1 cellular context compared by ENCODE assay signal in genomic region chr12:27710592-27711311, GRCh38.
TF ChIP-seq lines count a peak whose summit lies in the region.

TSS of gene MRPS35 (plus strand) at chr12:27710832. CDS start at chr12:27710844, 12 bp downstream.

TF ChIP-seq in HepG2, 621 proteins besides CTCF, POLR2A, EP300 and RAD21 (continued from another document and continues in another):
- TF ChIP-seq NCOA5 (CRISPR knock-in tag; IDR thresholded peaks at IDR 0.05), result no peak
- TF ChIP-seq SPEN (CRISPR knock-in tag; IDR thresholded peaks at IDR 0.05; ENCODE audit: low read depth), result peak; percentile 94
- TF ChIP-seq ZBTB7A (CRISPR knock-in tag; IDR thresholded peaks at IDR 0.05), result 0 out of 2 replicates have a peak, but pooled peaks have one; percentile 56
- TF ChIP-seq BRD4 (CRISPR knock-in tag; IDR thresholded peaks at IDR 0.05), result peak; percentile 97
- TF ChIP-seq MBD4 (IDR thresholded peaks at IDR 0.05; ENCODE audit: borderline replicate concordance, low read length), result 0 out of 2 replicates have a peak, but pooled peaks have one; percentile 16
- TF ChIP-seq ZNF513 (CRISPR knock-in tag; conservative IDR thresholded peaks at IDR 0.05), result no peak
- TF ChIP-seq GABPA (IDR thresholded peaks at IDR 0.05; ENCODE audit: low read depth, low read length), result no peak
- peak; percentile 13; the same call in 1 of the 2 replicates for TF ChIP-seq GABPA (CRISPR knock-in tag; IDR thresholded peaks at IDR 0.05; ENCODE audit: low read depth)
- no peak for TF ChIP-seq KLF9 (CRISPR knock-in tag; IDR thresholded peaks at IDR 0.05; ENCODE audit: low read depth)
- TF ChIP-seq ZNF883 (CRISPR knock-in tag; IDR thresholded peaks at IDR 0.05; ENCODE audit: not compliant biosample characterization), result peak; percentile 79
- 0 out of 4 replicates have a peak, but pooled peaks of 1 of the 2 experiments have one; percentile 20 for TF ChIP-seq MAFK (conservative IDR thresholded peaks at IDR 0.05 in 1 of 2, IDR thresholded peaks at IDR 0.05 in 1 of 2; ENCODE audit: low read length in 2 of 2)
- peak; percentile 89 for TF ChIP-seq ARHGAP35 (CRISPR knock-in tag; IDR thresholded peaks at IDR 0.05; ENCODE audit: borderline replicate concordance)
- TF ChIP-seq ZNF10 (CRISPR knock-in tag; IDR thresholded peaks at IDR 0.05; ENCODE audit: borderline replicate concordance, low read depth), result no peak
- no peak for TF ChIP-seq RFX3 (CRISPR knock-in tag; IDR thresholded peaks at IDR 0.05)
- TF ChIP-seq ZNF333 (CRISPR knock-in tag; IDR thresholded peaks at IDR 0.05; ENCODE audit: borderline replicate concordance), result peak; percentile 96
- peak; percentile 78; the same call in 1 of the 2 replicates for TF ChIP-seq NKX3-1 (CRISPR knock-in tag; IDR thresholded peaks at IDR 0.05)
- TF ChIP-seq LCORL (IDR thresholded peaks at IDR 0.05), result no peak
- TF ChIP-seq LCORL (CRISPR knock-in tag; IDR thresholded peaks at IDR 0.05), result peak; percentile 80
- TF ChIP-seq HIC2 (CRISPR knock-in tag; IDR thresholded peaks at IDR 0.05; ENCODE audit: low read depth), result peak; percentile 75
- no peak for TF ChIP-seq ZNF549 (CRISPR knock-in tag; IDR thresholded peaks at IDR 0.05)
- TF ChIP-seq KLF6 (CRISPR knock-in tag; IDR thresholded peaks at IDR 0.05), result peak; percentile 94
- TF ChIP-seq, protein P1, sequence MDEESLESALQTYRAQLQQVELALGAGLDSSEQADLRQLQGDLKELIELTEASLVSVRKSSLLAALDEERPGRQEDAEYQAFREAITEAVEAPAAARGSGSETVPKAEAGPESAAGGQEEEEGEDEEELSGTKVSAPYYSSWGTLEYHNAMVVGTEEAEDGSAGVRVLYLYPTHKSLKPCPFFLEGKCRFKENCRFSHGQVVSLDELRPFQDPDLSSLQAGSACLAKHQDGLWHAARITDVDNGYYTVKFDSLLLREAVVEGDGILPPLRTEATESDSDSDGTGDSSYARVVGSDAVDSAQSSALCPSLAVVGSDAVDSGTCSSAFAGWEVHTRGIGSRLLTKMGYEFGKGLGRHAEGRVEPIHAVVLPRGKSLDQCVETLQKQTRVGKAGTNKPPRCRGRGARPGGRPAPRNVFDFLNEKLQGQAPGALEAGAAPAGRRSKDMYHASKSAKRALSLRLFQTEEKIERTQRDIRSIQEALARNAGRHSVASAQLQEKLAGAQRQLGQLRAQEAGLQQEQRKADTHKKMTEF (CRISPR knock-in tag; IDR thresholded peaks at IDR 0.05), result peak; percentile 85
- TF ChIP-seq, protein P2, sequence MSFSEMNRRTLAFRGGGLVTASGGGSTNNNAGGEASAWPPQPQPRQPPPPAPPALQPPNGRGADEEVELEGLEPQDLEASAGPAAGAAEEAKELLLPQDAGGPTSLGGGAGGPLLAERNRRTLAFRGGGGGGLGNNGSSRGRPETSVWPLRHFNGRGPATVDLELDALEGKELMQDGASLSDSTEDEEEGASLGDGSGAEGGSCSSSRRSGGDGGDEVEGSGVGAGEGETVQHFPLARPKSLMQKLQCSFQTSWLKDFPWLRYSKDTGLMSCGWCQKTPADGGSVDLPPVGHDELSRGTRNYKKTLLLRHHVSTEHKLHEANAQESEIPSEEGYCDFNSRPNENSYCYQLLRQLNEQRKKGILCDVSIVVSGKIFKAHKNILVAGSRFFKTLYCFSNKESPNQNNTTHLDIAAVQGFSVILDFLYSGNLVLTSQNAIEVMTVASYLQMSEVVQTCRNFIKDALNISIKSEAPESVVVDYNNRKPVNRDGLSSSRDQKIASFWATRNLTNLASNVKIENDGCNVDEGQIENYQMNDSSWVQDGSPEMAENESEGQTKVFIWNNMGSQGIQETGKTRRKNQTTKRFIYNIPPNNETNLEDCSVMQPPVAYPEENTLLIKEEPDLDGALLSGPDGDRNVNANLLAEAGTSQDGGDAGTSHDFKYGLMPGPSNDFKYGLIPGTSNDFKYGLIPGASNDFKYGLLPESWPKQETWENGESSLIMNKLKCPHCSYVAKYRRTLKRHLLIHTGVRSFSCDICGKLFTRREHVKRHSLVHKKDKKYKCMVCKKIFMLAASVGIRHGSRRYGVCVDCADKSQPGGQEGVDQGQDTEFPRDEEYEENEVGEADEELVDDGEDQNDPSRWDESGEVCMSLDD (CRISPR knock-in tag; IDR thresholded peaks at IDR 0.05; ENCODE audit: borderline replicate concordance), result no peak
- no peak for TF ChIP-seq U2AF2 (IDR thresholded peaks at IDR 0.05; ENCODE audit: low read depth, low read length)
- TF ChIP-seq RARG (CRISPR knock-in tag; IDR thresholded peaks at IDR 0.05; ENCODE audit: low read depth), result 0 out of 2 replicates have a peak, but pooled peaks have one; percentile 69
- TF ChIP-seq ESRRA (CRISPR knock-in tag; IDR thresholded peaks at IDR 0.05; ENCODE audit: low read depth), result peak; percentile 80
- TF ChIP-seq HOXA5 (CRISPR knock-in tag; IDR thresholded peaks at IDR 0.05), result peak; percentile 97
- TF ChIP-seq, protein P3, sequence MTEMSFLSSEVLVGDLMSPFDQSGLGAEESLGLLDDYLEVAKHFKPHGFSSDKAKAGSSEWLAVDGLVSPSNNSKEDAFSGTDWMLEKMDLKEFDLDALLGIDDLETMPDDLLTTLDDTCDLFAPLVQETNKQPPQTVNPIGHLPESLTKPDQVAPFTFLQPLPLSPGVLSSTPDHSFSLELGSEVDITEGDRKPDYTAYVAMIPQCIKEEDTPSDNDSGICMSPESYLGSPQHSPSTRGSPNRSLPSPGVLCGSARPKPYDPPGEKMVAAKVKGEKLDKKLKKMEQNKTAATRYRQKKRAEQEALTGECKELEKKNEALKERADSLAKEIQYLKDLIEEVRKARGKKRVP (CRISPR knock-in tag; IDR thresholded peaks at IDR 0.05), result peak in 1 of 2 experiments; percentile 72; a peak in 2 of 4 replicates
- TF ChIP-seq HNRNPUL1 (IDR thresholded peaks at IDR 0.05; ENCODE audit: low read depth, low read length), result no peak
- no peak for TF ChIP-seq GLI4 (CRISPR knock-in tag; IDR thresholded peaks at IDR 0.05; ENCODE audit: borderline replicate concordance)
- TF ChIP-seq ZNF7 (CRISPR knock-in tag; IDR thresholded peaks at IDR 0.05), result no peak; the same call in 1 of the 2 replicates
- 0 out of 2 replicates have a peak, but pooled peaks have one; percentile 43 for TF ChIP-seq ZNF713 (CRISPR knock-in tag; IDR thresholded peaks at IDR 0.05)
- 0 out of 2 replicates have a peak, but pooled peaks have one; percentile 27 for TF ChIP-seq ZNF629 (CRISPR knock-in tag; conservative IDR thresholded peaks at IDR 0.05)
- TF ChIP-seq ZNF781 (CRISPR knock-in tag; IDR thresholded peaks at IDR 0.05; ENCODE audit: borderline replicate concordance, not compliant biosample characterization), result peak; percentile 56
- TF ChIP-seq ZNF782 (CRISPR knock-in tag; IDR thresholded peaks at IDR 0.05; ENCODE audit: borderline replicate concordance), result peak; percentile 91
- no peak for TF ChIP-seq PCBP1 (IDR thresholded peaks at IDR 0.05; ENCODE audit: borderline replicate concordance, low read depth, low read length)
- TF ChIP-seq, protein P4, sequence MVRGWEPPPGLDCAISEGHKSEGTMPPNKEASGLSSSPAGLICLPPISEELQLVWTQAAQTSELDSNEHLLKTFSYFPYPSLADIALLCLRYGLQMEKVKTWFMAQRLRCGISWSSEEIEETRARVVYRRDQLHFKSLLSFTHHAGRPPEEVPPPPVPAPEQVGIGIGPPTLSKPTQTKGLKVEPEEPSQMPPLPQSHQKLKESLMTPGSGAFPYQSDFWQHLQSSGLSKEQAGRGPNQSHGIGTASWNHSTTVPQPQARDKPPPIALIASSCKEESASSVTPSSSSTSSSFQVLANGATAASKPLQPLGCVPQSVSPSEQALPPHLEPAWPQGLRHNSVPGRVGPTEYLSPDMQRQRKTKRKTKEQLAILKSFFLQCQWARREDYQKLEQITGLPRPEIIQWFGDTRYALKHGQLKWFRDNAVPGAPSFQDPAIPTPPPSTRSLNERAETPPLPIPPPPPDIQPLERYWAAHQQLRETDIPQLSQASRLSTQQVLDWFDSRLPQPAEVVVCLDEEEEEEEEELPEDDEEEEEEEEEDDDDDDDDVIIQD (CRISPR knock-in tag; IDR thresholded peaks at IDR 0.05; ENCODE audit: low read depth), result 0 out of 2 replicates have a peak, but pooled peaks have one; percentile 21
- peak; percentile 27 for TF ChIP-seq HNF4A (CRISPR knock-in tag; IDR thresholded peaks at IDR 0.05)
- TF ChIP-seq ATF7 (IDR thresholded peaks at IDR 0.05), result no peak
- peak; percentile 68; the same call in 1 of the 2 replicates for TF ChIP-seq ATF7 (CRISPR knock-in tag; IDR thresholded peaks at IDR 0.05)
- TF ChIP-seq ZSCAN29 (CRISPR knock-in tag; conservative IDR thresholded peaks at IDR 0.05), result no peak
- TF ChIP-seq ELF3 (CRISPR knock-in tag; IDR thresholded peaks at IDR 0.05), result peak; percentile 78
- TF ChIP-seq THYN1 (CRISPR knock-in tag; IDR thresholded peaks at IDR 0.05; ENCODE audit: borderline replicate concordance, low read depth), result 0 out of 2 replicates have a peak, but pooled peaks have one; percentile 73
- 0 out of 2 replicates have a peak, but pooled peaks have one; percentile 17 for TF ChIP-seq MTF1 (CRISPR knock-in tag; IDR thresholded peaks at IDR 0.05)
- TF ChIP-seq IKZF4 (CRISPR knock-in tag; IDR thresholded peaks at IDR 0.05; ENCODE audit: borderline replicate concordance, low read depth, not compliant biosample characterization), result peak; percentile 42
- TF ChIP-seq, protein P5, sequence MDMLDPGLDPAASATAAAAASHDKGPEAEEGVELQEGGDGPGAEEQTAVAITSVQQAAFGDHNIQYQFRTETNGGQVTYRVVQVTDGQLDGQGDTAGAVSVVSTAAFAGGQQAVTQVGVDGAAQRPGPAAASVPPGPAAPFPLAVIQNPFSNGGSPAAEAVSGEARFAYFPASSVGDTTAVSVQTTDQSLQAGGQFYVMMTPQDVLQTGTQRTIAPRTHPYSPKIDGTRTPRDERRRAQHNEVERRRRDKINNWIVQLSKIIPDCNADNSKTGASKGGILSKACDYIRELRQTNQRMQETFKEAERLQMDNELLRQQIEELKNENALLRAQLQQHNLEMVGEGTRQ (IDR thresholded peaks at IDR 0.05; ENCODE audit: low read depth, low read length), result no peak
- TF ChIP-seq, protein P5 (CRISPR knock-in tag; IDR thresholded peaks at IDR 0.05; ENCODE audit: borderline replicate concordance), result no peak
- TF ChIP-seq ZNF362 (CRISPR knock-in tag; IDR thresholded peaks at IDR 0.05; ENCODE audit: borderline replicate concordance), result peak; percentile 67; the same call in 1 of the 2 replicates
- TF ChIP-seq SATB2 (CRISPR knock-in tag; IDR thresholded peaks at IDR 0.05), result 0 out of 2 replicates have a peak, but pooled peaks have one; percentile 86
- no peak for TF ChIP-seq ZNF326 (CRISPR knock-in tag; IDR thresholded peaks at IDR 0.05; ENCODE audit: borderline replicate concordance)
- peak; percentile 88 for TF ChIP-seq ZSCAN9 (CRISPR knock-in tag; IDR thresholded peaks at IDR 0.05; ENCODE audit: borderline replicate concordance)
- no peak for TF ChIP-seq ZNF282 (IDR thresholded peaks at IDR 0.05; ENCODE audit: partially characterized antibody)
- peak; percentile 89 for TF ChIP-seq BRF2 (CRISPR knock-in tag; IDR thresholded peaks at IDR 0.05)
- peak; percentile 94 for TF ChIP-seq ERF (CRISPR knock-in tag; IDR thresholded peaks at IDR 0.05)
- no peak for TF ChIP-seq DDIT3 (CRISPR knock-in tag; IDR thresholded peaks at IDR 0.05)
- TF ChIP-seq EHMT2 (IDR thresholded peaks at IDR 0.05; ENCODE audit: borderline replicate concordance, low read depth, low read length), result no peak
- no peak for TF ChIP-seq ZNF260 (CRISPR knock-in tag; IDR thresholded peaks at IDR 0.05; ENCODE audit: borderline replicate concordance, low read depth)
